17 cellular contexts compared by ENCODE assay signal in the genomic region with DNA sequence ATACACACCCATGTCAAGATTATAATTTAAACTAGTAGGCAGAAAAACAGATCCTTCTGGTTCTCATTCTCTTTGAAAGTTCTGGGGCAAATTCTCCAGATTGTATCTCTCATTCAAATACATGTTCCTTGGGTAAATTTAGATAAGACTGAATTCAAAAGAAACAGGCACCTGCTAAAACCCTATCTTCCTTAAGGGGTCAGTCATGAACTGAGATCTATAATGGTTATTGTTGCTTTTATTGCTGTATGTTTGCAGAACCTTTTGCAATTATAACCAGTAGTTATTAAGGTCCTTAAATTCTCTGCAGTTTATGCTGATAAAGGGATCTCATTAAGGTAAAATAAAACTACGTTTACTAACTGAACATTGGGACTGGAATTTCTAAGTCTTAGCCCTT.
DNase-seq lines count a peak whose midpoint lies in the region; ATAC-seq and TF ChIP-seq lines count a peak whose summit lies in the region.
"Had no signal": no experiment of that assay in that cellular context is flagged by ENCODE, and none has a peak within 500 bp of the region (broad histone marks: within the 10 kb centered on the region; RNA-seq: fewer than 3 reads in every experiment).

No MANE protein-coding gene starts in this region.

- no peak overlapping the region for H3K27ac Mint-ChIP-seq in MCF 10A (ENCODE audit: low read depth, unreplicated experiment)
- H3K27ac Mint-ChIP-seq: activated naive CD4-positive, alpha-beta T cell treated with anti-CD3 and anti-CD28 coated beads for 36 hours; CD4-positive, alpha-beta T cell had no signal

- H3K4me1 ChIP-seq in breast epithelium (no peaks in the 10 kb centered on the region), heart right ventricle (peaks cover 0 to 3% (median 0%) of the 10 kb centered on the region in 9 donors), spleen (no peaks in the 10 kb centered on the region)
- H3K4me1 ChIP-seq: vagina had no signal

- peak; percentile 16 for TF ChIP-seq CTCF in MCF 10A (IDR thresholded peaks at IDR 0.05; ENCODE audit: unreplicated experiment)
- TF ChIP-seq CTCF in breast epithelium (IDR thresholded peaks at IDR 0.05): no peak
- peak; percentile 53 for TF ChIP-seq CTCF in epithelial cell of proximal tubule (conservative IDR thresholded peaks at IDR 0.05; ENCODE audit: low read depth, low read length)
- TF ChIP-seq CTCF in heart right ventricle (IDR thresholded peaks at IDR 0.05): no peak
- TF ChIP-seq CTCF in spleen (IDR thresholded peaks at IDR 0.05 in 8 of 11, conservative IDR thresholded peaks at IDR 0.05 in 3 of 11): no peak

- no peaks in the 10 kb centered on the region for H3K36me3 ChIP-seq in breast epithelium
- H3K36me3 ChIP-seq in heart right ventricle: no peaks in the 10 kb centered on the region
- no peaks in the 10 kb centered on the region for H3K36me3 ChIP-seq in spleen
- H3K36me3 ChIP-seq: ovary, vagina had no signal

- ATAC-seq in heart right ventricle (no peak), HG02759 (IDR thresholded peaks at IDR 0.05; ENCODE audit: unreplicated experiment) (no peak)

- H3K27me3 ChIP-seq in breast epithelium: no peaks in the 10 kb centered on the region
- peaks cover 0 to 23% (median 0%) of the 10 kb centered on the region in 7 donors for H3K27me3 ChIP-seq in heart right ventricle
- peaks cover 0 to 29% (median 0%) of the 10 kb centered on the region in 7 donors for H3K27me3 ChIP-seq in spleen (replicated peaks in 1 of 7)
- H3K27me3 ChIP-seq: ovary, vagina had no signal

- H3K36me3 Mint-ChIP-seq in MCF 10A (ENCODE audit: insufficient read depth, unreplicated experiment): no peaks in the 10 kb centered on the region

- peaks cover 7% of the 10 kb centered on the region for H3K4me1 Mint-ChIP-seq in MCF 10A (ENCODE audit: insufficient read depth, unreplicated experiment)

- POLR2A ChIA-PET in MCF 10A (lab: Yijun Ruan, JAX): interaction anchor here (1.5 kb wide), 1 partner anchor 11 kb away, joined by 5 read pairs; no protein-coding TSS in a partner anchor

- CTCF ChIA-PET in MCF 10A (lab: Yijun Ruan, JAX): no interaction called here

- 66 to 90% methylated on average over 1 of the region's 1 CpG for WGBS in heart right ventricle, 2 donors
- WGBS in spleen, 5 donors: 65 to 79% (median 75%) methylated on average over 1 of the region's 1 CpG

- no TSS peak for BruUV-seq in MCF 10A (replicated peaks; lab: Mats Ljungman, UMichigan)

- DNase-seq in MCF 10A (ENCODE audit: unreplicated experiment) (peak; percentile 33), breast epithelium (ENCODE audit: low spot score in 2 of 2) (no peak), NCI-H69 (lab: John Stamatoyannopoulos, UW) (peak; percentile 70), epithelial cell of proximal tubule (ENCODE audit: low read depth) (no peak), heart right ventricle (no peak), spleen (no peak), DMS 273 (lab: John Stamatoyannopoulos, UW; ENCODE audit: unreplicated experiment) (no peak)
- DNase-seq: activated CD4-positive, alpha-beta T cell treated with anti-CD3 and anti-CD28 coated beads, Interleukin-2, amount 50 U/mL, for 1 hour; activated naive CD4-positive, alpha-beta T cell treated with anti-CD3 and anti-CD28 coated beads for 36 hours; activated T-cell treated with anti-CD3 and anti-CD28 coated beads for 4 hours; CD4-positive, alpha-beta T cell; foreskin melanocyte; NCI-H146; ovary; stimulated activated CD4-positive, alpha-beta T cell treated with anti-CD3 and anti-CD28 coated beads, Interleukin-4, amount 100 ng/mL, for 1 hour had no signal

- no peaks in the 10 kb centered on the region for H3K9me3 Mint-ChIP-seq in MCF 10A (ENCODE audit: unreplicated experiment)
- H3K9me3 Mint-ChIP-seq: activated naive CD4-positive, alpha-beta T cell treated with anti-CD3 and anti-CD28 coated beads for 36 hours; CD4-positive, alpha-beta T cell had no signal

- intact Hi-C loops in MCF 10A (cut with micrococcal nuclease): loop anchor here (1.0 to 10.0 kb wide), 2 partner anchors 84 to 243 kb away; partner anchors contain the start of gene MYO5B
- intact Hi-C loops in breast epithelium (cut with DNase I; ENCODE audit: low total_unique reads): no loop called here
- intact Hi-C loops in heart right ventricle (cut with DNase I): no loop called here
- intact Hi-C loops in spleen (cut with DNase I; ENCODE audit: low total_unique reads): no loop called here

- H3K4me3 Mint-ChIP-seq in MCF 10A (ENCODE audit: unreplicated experiment): no peak overlapping the region
- H3K4me3 Mint-ChIP-seq: activated naive CD4-positive, alpha-beta T cell treated with anti-CD3 and anti-CD28 coated beads for 36 hours; CD4-positive, alpha-beta T cell had no signal

- H3K27ac ChIP-seq in breast epithelium (no peak overlapping the region), heart right ventricle (no peak overlapping the region), spleen (no peak overlapping the region)
- H3K27ac ChIP-seq: ovary, vagina had no signal

- TF ChIP-seq POLR2A in breast epithelium (IDR thresholded peaks at IDR 0.05) (no peak), spleen (IDR thresholded peaks at IDR 0.05) (no peak)

- H3K4me3 ChIP-seq in breast epithelium (no peak overlapping the region), epithelial cell of proximal tubule (ENCODE audit: low read depth, low read length) (no peak overlapping the region), heart right ventricle (no peak overlapping the region), spleen (no peak overlapping the region)
- H3K4me3 ChIP-seq: ovary, vagina had no signal

- H3K9me3 ChIP-seq in breast epithelium (no peaks in the 10 kb centered on the region), heart right ventricle (no peaks in the 10 kb centered on the region), spleen (no peaks in the 10 kb centered on the region)
- H3K9me3 ChIP-seq: ovary, vagina had no signal

- no peaks in the 10 kb centered on the region for H3K27me3 Mint-ChIP-seq in MCF 10A (ENCODE audit: insufficient read depth, unreplicated experiment)

Comparison
In these comparisons a context has a peak if more than half of its experiments do, and no peak if none do; other contexts are left out.
1. DNase-seq: peak in MCF 10A (single experiment) and NCI-H69 (single experiment); none in breast epithelium (0 of 2), epithelial cell of proximal tubule (single experiment), heart right ventricle (0 of 2), spleen (single experiment) and DMS 273 (single experiment).
2. CTCF ChIP-seq: peak in MCF 10A (single experiment) and epithelial cell of proximal tubule (single experiment); none in breast epithelium (0 of 3), heart right ventricle (0 of 9) and spleen (0 of 11).